In the genomic region with DNA sequence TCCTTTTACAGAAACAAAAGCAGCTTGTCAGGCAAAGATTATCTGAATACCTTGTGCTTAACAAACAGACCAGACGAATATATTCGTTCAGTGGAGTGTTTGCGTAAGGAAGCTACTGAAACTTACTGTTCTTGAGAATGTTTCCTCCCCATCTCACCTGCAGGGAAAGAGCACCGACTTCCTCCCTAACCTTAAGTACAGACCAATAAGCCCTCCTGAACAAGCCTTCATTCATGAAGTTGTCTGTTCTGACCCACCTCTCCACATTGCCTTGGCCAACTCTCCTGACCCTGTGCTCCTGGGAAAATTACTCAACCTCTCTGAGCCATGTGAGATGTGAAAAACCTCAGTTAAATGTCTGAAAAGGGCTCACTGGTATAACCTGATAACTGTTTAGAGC, we compare ENCODE assay signal across 13 cellular contexts. TPM values are rescaled to one million over a fixed set of nuclear protein-coding genes. Genes with fewer than 3 reads are reported as not detected.
DNase-seq lines count a peak whose midpoint lies in the region; ATAC-seq and TF ChIP-seq lines count a peak whose summit lies in the region.
"Had no signal": no experiment of that assay in that cellular context is flagged by ENCODE, and none has a peak within 500 bp of the region (broad histone marks: within the 10 kb centered on the region; RNA-seq: fewer than 3 reads in every experiment).

No MANE protein-coding gene starts in this region.

- H3K36me3 Mint-ChIP-seq in activated naive CD4-positive, alpha-beta T cell treated with anti-CD3 and anti-CD28 coated beads, Interleukin-2, amount 50 U/mL, for 24 hours: peaks cover 8% of the 10 kb centered on the region
- peaks cover 12% of the 10 kb centered on the region for H3K36me3 Mint-ChIP-seq in activated CD8-positive, alpha-beta T cell treated with anti-CD3 and anti-CD28 coated beads for 36 hours (ENCODE audit: low read depth)

- H3K9me3 ChIP-seq in left lung: no peaks in the 10 kb centered on the region
- no peaks in the 10 kb centered on the region for H3K9me3 ChIP-seq in upper lobe of right lung
- H3K9me3 ChIP-seq: spleen had no signal

- TF ChIP-seq CTCF in activated CD8-positive, alpha-beta T cell treated with anti-CD3 and anti-CD28 coated beads for 36 hours (IDR thresholded peaks at IDR 0.05): no peak
- TF ChIP-seq CTCF in left lung (IDR thresholded peaks at IDR 0.05): no peak
- no peak for TF ChIP-seq CTCF in upper lobe of right lung (IDR thresholded peaks at IDR 0.05)

- ATAC-seq in activated CD8-positive, alpha-beta T cell treated with anti-CD3 and anti-CD28 coated beads for 36 hours: no peak
- ATAC-seq in left lung: peak; percentile 70
- peak; percentile 59 for ATAC-seq in upper lobe of right lung
- ATAC-seq in HG03571 (IDR thresholded peaks at IDR 0.05; ENCODE audit: unreplicated experiment): no peak
- ATAC-seq in GM21515 (IDR thresholded peaks at IDR 0.05; ENCODE audit: unreplicated experiment): no peak
- ATAC-seq: naive thymus-derived CD8-positive, alpha-beta T cell had no signal

- CTCF ChIA-PET in activated CD8-positive, alpha-beta T cell treated with anti-CD3 and anti-CD28 coated beads for 36 hours (lab: Charles Lee): interaction anchor here (1.0 to 1.8 kb wide), 7 partner anchors 10 to 134 kb away, joined by 3 to 12 read pairs (median 5); no protein-coding TSS in a partner anchor

- intact Hi-C loops in activated CD8-positive, alpha-beta T cell treated with anti-CD3 and anti-CD28 coated beads for 36 hours (cut with micrococcal nuclease): loop anchor here (1.0 to 5.0 kb wide), 2 partner anchors 17 to 45 kb away; no protein-coding TSS in a partner anchor
- intact Hi-C loops in left lung (cut with DNase I) (no loop called here), upper lobe of right lung (cut with DNase I) (no loop called here)

- H3K27ac ChIP-seq in left lung (peak overlapping the region; percentile 64 to 78), upper lobe of right lung (no peak overlapping the region)
- H3K27ac ChIP-seq: coronary artery had no signal

- H3K27me3 ChIP-seq in left lung (no peaks in the 10 kb centered on the region), upper lobe of right lung (no peaks in the 10 kb centered on the region)
- H3K27me3 ChIP-seq: spleen had no signal

- H3K4me1 Mint-ChIP-seq in activated naive CD4-positive, alpha-beta T cell treated with anti-CD3 and anti-CD28 coated beads, Interleukin-2, amount 50 U/mL, for 24 hours: peaks cover 43% of the 10 kb centered on the region
- peaks cover 59% of the 10 kb centered on the region for H3K4me1 Mint-ChIP-seq in activated CD8-positive, alpha-beta T cell treated with anti-CD3 and anti-CD28 coated beads for 36 hours (ENCODE audit: low read depth)

- H3K9me3 Mint-ChIP-seq in activated naive CD4-positive, alpha-beta T cell treated with anti-CD3 and anti-CD28 coated beads, Interleukin-2, amount 50 U/mL, for 24 hours: no peaks in the 10 kb centered on the region
- no peaks in the 10 kb centered on the region for H3K9me3 Mint-ChIP-seq in activated CD8-positive, alpha-beta T cell treated with anti-CD3 and anti-CD28 coated beads for 36 hours
- H3K9me3 Mint-ChIP-seq: naive thymus-derived CD8-positive, alpha-beta T cell had no signal

- peak overlapping the region; percentile 57 for H3K4me3 Mint-ChIP-seq in activated naive CD4-positive, alpha-beta T cell treated with anti-CD3 and anti-CD28 coated beads, Interleukin-2, amount 50 U/mL, for 24 hours
- peak overlapping the region; percentile 58 for H3K4me3 Mint-ChIP-seq in activated CD8-positive, alpha-beta T cell treated with anti-CD3 and anti-CD28 coated beads for 36 hours

- H3K36me3 ChIP-seq in left lung (no peaks in the 10 kb centered on the region), upper lobe of right lung (no peaks in the 10 kb centered on the region)
- H3K36me3 ChIP-seq: spleen had no signal

- POLR2A ChIA-PET in activated CD8-positive, alpha-beta T cell treated with anti-CD3 and anti-CD28 coated beads for 36 hours (lab: Charles Lee): interaction anchor here (0.7 to 4.0 kb wide), 6 partner anchors 9 to 34 kb away, joined by 3 to 22 read pairs (median 7); a partner anchor contains a TSS

- H3K27ac Mint-ChIP-seq in activated naive CD4-positive, alpha-beta T cell treated with anti-CD3 and anti-CD28 coated beads, Interleukin-2, amount 50 U/mL, for 24 hours: peak overlapping the region; percentile 92
- peak overlapping the region; percentile 89 for H3K27ac Mint-ChIP-seq in activated CD8-positive, alpha-beta T cell treated with anti-CD3 and anti-CD28 coated beads for 36 hours

- DNase-seq in activated naive CD4-positive, alpha-beta T cell (lab: John Stamatoyannopoulos, UW): no peak
- DNase-seq in activated CD8-positive, alpha-beta T cell treated with anti-CD3 and anti-CD28 coated beads for 36 hours: no peak
- DNase-seq in left lung (no peak), upper lobe of right lung (no peak), NCI-H345 (lab: John Stamatoyannopoulos, UW) (no peak)
- DNase-seq: naive thymus-derived CD8-positive, alpha-beta T cell; NCI-H1105; spleen; T1000 had no signal

- H3K4me1 ChIP-seq in left lung: peaks cover 4 to 18% of the 10 kb centered on the region in 2 donors
- peaks cover 15% of the 10 kb centered on the region for H3K4me1 ChIP-seq in upper lobe of right lung

- no peaks in the 10 kb centered on the region for H3K27me3 Mint-ChIP-seq in activated naive CD4-positive, alpha-beta T cell treated with anti-CD3 and anti-CD28 coated beads, Interleukin-2, amount 50 U/mL, for 24 hours
- H3K27me3 Mint-ChIP-seq in activated CD8-positive, alpha-beta T cell treated with anti-CD3 and anti-CD28 coated beads for 36 hours: no peaks in the 10 kb centered on the region
- H3K27me3 Mint-ChIP-seq: naive thymus-derived CD8-positive, alpha-beta T cell had no signal

- H3K4me3 ChIP-seq in left lung (no peak overlapping the region), upper lobe of right lung (no peak overlapping the region)
- H3K4me3 ChIP-seq: coronary artery had no signal

RNA-seq across cellular contexts. Expression of a gene that starts 35.2 kb away (rescaled TPM):
- 10 to 100 TPM; 32.8 to 33.9 TPM for total RNA-seq in activated CD8-positive, alpha-beta T cell treated with anti-CD3 and anti-CD28 coated beads for 36 hours
- total RNA-seq in left lung (10 to 100 TPM; 15.7 to 28.6 TPM), upper lobe of right lung (13.2 TPM)

Comparison
In these comparisons a context has a peak if more than half of its experiments do, and no peak if none do; other contexts are left out.
1. ATAC-seq: peak in left lung (single experiment) and upper lobe of right lung (single experiment); none in activated CD8-positive, alpha-beta T cell treated with anti-CD3 and anti-CD28 coated beads for 36 hours (single experiment), HG03571 (single experiment) and GM21515 (single experiment).